ENCODE assay signal across 13 cellular contexts in genomic region chr5:45417285-45417996, GRCh38.
"Had no signal": no experiment of that assay in that cellular context is flagged by ENCODE, and none has a peak within 500 bp of the region (broad histone marks: within the 10 kb centered on the region; RNA-seq: fewer than 3 reads in every experiment).

No MANE protein-coding gene starts in this region.

- H3K27me3 ChIP-seq: esophagus squamous epithelium, tibial nerve, upper lobe of right lung had no signal

- DNase-seq: esophagus squamous epithelium; foreskin fibroblast; immature natural killer cell; mammary epithelial cell; naive thymus-derived CD4-positive, alpha-beta T cell; nephron progenitor cell; posterior cingulate gyrus; right cardiac atrium; stimulated activated CD4-positive, alpha-beta T cell treated with anti-CD3 and anti-CD28 coated beads, Interleukin-4, amount 100 ng/mL, for 1 hour; upper lobe of right lung had no signal

- ATAC-seq: naive thymus-derived CD4-positive, alpha-beta T cell; right cardiac atrium; stimulated activated memory B cell treated with anti-CD40 and anti-IgM and Interleukin-4, amounts not matched to agents 10 μg/mL and 1 μg/mL and 100 μg/mL, for 72 hours; upper lobe of right lung had no signal

- H3K4me1 ChIP-seq: esophagus squamous epithelium, tibial nerve, upper lobe of right lung had no signal

- H3K4me2 ChIP-seq: smooth muscle cell had no signal

- H3K4me3 ChIP-seq: esophagus squamous epithelium, smooth muscle cell, tibial nerve, upper lobe of right lung had no signal

- H3K27ac ChIP-seq: esophagus squamous epithelium, tibial nerve, upper lobe of right lung had no signal

- H3K9me3 ChIP-seq: esophagus squamous epithelium, tibial nerve, upper lobe of right lung had no signal

- H3K36me3 ChIP-seq: esophagus squamous epithelium, tibial nerve, upper lobe of right lung had no signal
